In the genomic region with DNA sequence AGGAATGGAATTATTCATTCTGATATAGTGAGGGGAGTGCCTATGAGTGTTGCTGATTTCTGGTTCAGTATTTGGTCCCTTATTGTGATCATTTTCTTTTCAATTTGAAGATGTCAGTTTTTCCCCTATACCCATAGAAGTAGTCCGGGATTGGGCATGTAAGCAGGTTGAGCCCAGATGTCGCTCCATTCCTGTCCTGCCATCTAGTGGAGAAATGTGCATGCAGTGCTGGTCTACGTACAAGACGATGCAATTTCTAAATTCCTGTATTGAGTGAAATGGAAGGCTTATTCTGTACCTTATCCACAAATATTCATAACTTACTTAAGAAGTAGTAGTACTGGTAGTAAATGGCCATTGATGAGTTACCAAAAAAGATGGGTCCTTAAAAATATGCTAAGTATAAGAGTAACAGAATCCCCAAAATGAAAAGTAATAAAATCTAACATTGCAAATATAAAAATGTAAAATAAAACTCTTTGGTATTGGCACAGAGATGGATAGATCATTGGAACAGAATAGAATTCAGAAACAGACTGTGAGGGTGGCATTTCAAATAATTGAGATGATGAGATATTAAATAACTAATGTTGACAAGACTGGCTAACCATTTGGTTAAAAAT, we compare ENCODE assay signal across 8 cellular contexts.
DNase-seq lines count a peak whose midpoint lies in the region; ATAC-seq and TF ChIP-seq lines count a peak whose summit lies in the region.

No MANE protein-coding gene starts in this region.

- H3K27ac ChIP-seq in coronary artery (no peak overlapping the region), right lobe of liver (no peak overlapping the region), substantia nigra (ENCODE audit: low read depth, low read length, poor library complexity, severe bottlenecking) (peak overlapping the region; percentile 88)

- H3K4me3 ChIP-seq in coronary artery (no peak overlapping the region), right lobe of liver (no peak overlapping the region)

- DNase-seq in AG08396 (ENCODE audit: low spot score) = peak; percentile 65
- DNase-seq in GM13976 (ENCODE audit: low spot score) = peak; percentile 44
- DNase-seq in NAMALWA (ENCODE audit: low spot score) = peak; percentile 82
- DNase-seq in SW480 (ENCODE audit: low spot score) = peak; percentile 55
- no peak for DNase-seq in coronary artery (ENCODE audit: low spot score)
- peak in 2 of 3 donors; percentile 20 to 59 for DNase-seq in right lobe of liver
- peak in 44 of 49 donors; percentile 1 to 86 (median 52) for DNase-seq in substantia nigra (lab: John Stamatoyannopoulos, UW)

- intact Hi-C loops in right lobe of liver (cut with DNase I) = no loop called here

- H3K36me3 ChIP-seq in right lobe of liver = no peaks in the 10 kb centered on the region

- ATAC-seq in HG02642 (IDR thresholded peaks at IDR 0.05; ENCODE audit: poor library complexity, unreplicated experiment) (peak; percentile 98), right lobe of liver (peak; percentile 84 to 93 (median 92))

- H3K4me1 ChIP-seq in right lobe of liver = no peaks in the 10 kb centered on the region

- in situ Hi-C loops in GM13976 (cut with MboI; ENCODE audit: low sequenced_read_pairs, unreplicated experiment) = loop anchor here (10.0 kb wide), 1 partner anchor 265 kb away; no protein-coding TSS in a partner anchor

- WGBS in right lobe of liver (ENCODE audit: insufficient coverage, low coverage, low lambda C conversion rate, missing lambda C conversion rate) = 2% methylated on average over 4 of the region's 4 CpGs

- no peaks in the 10 kb centered on the region for H3K27me3 ChIP-seq in right lobe of liver

- no peak for TF ChIP-seq POLR2A in right lobe of liver (IDR thresholded peaks at IDR 0.05)

- peak; percentile 77 for TF ChIP-seq CTCF in GM13976 (IDR thresholded peaks at IDR 0.05; ENCODE audit: borderline replicate concordance, control extremely low read depth, extremely low read depth, insufficient read depth, missing control alignments)
- peak; percentile 47 for TF ChIP-seq CTCF in coronary artery (IDR thresholded peaks at IDR 0.05)
- peak; percentile 65 to 89 (median 83) for TF ChIP-seq CTCF in right lobe of liver (IDR thresholded peaks at IDR 0.05)

- H3K9me3 ChIP-seq in right lobe of liver = no peaks in the 10 kb centered on the region
